Comparison of ENCODE assay signal across 8 cellular contexts in genomic region chr3:61181874-61182273, GRCh38.
A peak's percentile ranks its signal among the peaks of the same experiment; 100 is the strongest.
DNase-seq lines count a peak whose midpoint lies in the region; ATAC-seq and TF ChIP-seq lines count a peak whose summit lies in the region.
"Had no signal": no experiment of that assay in that cellular context is flagged by ENCODE, and none has a peak within 500 bp of the region (broad histone marks: within the 10 kb centered on the region; RNA-seq: fewer than 3 reads in every experiment).

No MANE protein-coding gene starts in this region.

- TF ChIP-seq CTCF in foreskin keratinocyte (conservative IDR thresholded peaks at IDR 0.05) = no peak

- no peak overlapping the region for H3K27ac ChIP-seq in foreskin keratinocyte
- H3K27ac ChIP-seq: SJSA1 had no signal

- H3K4me1 ChIP-seq in foreskin keratinocyte = peaks cover 5% of the 10 kb centered on the region
- H3K4me1 ChIP-seq: SJSA1 had no signal

- DNase-seq in NCI-H2029 (lab: John Stamatoyannopoulos, UW) = peak; percentile 4
- DNase-seq in foreskin keratinocyte = peak; percentile 47 to 78
- DNase-seq in stimulated activated CD4-positive, alpha-beta T cell treated with anti-CD3 and anti-CD28 coated beads, Interleukin-2, amount 100 ng/mL, for 48 hours = no peak
- no peak for DNase-seq in HT-29 (ENCODE audit: low spot score)
- no peak for DNase-seq in NCI-H774 (lab: John Stamatoyannopoulos, UW)

- ATAC-seq in GM18873 (IDR thresholded peaks at IDR 0.05; ENCODE audit: low FRiP score, unreplicated experiment) (peak; percentile 93), HG02571 (IDR thresholded peaks at IDR 0.05; ENCODE audit: unreplicated experiment) (peak; percentile 94), foreskin keratinocyte (peak; percentile 98)

- peaks cover 73% of the 10 kb centered on the region for H3K27me3 ChIP-seq in foreskin keratinocyte
- H3K27me3 ChIP-seq: SJSA1 had no signal

Comparison
In these comparisons a context has a peak if more than half of its experiments do, and no peak if none do; other contexts are left out.
1. DNase-seq: peak in NCI-H2029 (single experiment) and foreskin keratinocyte (2 of 2); none in stimulated activated CD4-positive, alpha-beta T cell treated with anti-CD3 and anti-CD28 coated beads, Interleukin-2, amount 100 ng/mL, for 48 hours (0 of 2), HT-29 (single experiment) and NCI-H774 (single experiment).
2. Peak in every context shown above with its lines, with median percentiles within 50 percentile points of each other: ATAC-seq.